In the genomic region with DNA sequence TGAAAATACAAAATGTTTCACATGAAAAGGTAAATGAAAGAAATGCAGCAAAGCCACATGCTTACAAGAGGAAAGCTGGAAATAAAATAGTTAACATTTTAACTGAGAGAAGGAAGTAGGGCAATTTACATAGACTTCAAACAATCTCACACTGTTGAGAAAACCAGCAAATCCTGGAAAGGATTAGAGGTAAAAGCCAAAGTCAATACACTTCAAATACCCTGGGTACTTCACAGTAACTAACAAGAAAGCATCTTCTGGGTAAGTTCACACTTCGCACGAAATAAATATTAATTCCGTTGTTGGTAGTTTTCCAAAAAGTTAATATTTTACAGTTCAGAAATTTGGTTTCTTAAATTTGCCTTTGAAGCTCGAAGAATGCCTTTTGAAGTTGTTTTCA, we compare ENCODE assay signal across 25 cellular contexts. TPM values are rescaled to one million over a fixed set of nuclear protein-coding genes. Genes with fewer than 3 reads are reported as not detected.
"Had no signal": no experiment of that assay in that cellular context is flagged by ENCODE, and none has a peak within 500 bp of the region (broad histone marks: within the 10 kb centered on the region; RNA-seq: fewer than 3 reads in every experiment).

No MANE protein-coding gene starts in this region.

- H3K27ac Mint-ChIP-seq: activated naive CD4-positive, alpha-beta T cell treated with anti-CD3 and anti-CD28 coated beads for 36 hours; activated naive CD8-positive, alpha-beta T cell treated with anti-CD3 and anti-CD28 coated beads, Interleukin-2, amount 50 U/mL, for 24 hours; activated T-helper 2 cell treated with anti-CD3 and anti-CD28 coated beads, Interferon-gamma antibody, Interleukin-2, Interleukin-4, amounts not matched to agents 10 μg/mL and 5 μg/mL and 100 μg/mL, durations not matched to agents 14 hours and 24 hours and 36 hours; dendritic cell treated with granulocyte-macrophage colony-stimulating factor and Interleukin-4, amounts not matched to agents 40 ng/mL and 50 ng/mL, for 4 days; effector memory CD8-positive, alpha-beta T cell; nephron had no signal

- H3K9me3 ChIP-seq: breast epithelium, tibial nerve had no signal

- H3K4me3 ChIP-seq: breast epithelium, tibial nerve had no signal

- H3K27me3 ChIP-seq: breast epithelium, tibial nerve had no signal

- H3K9me3 Mint-ChIP-seq: activated naive CD4-positive, alpha-beta T cell treated with anti-CD3 and anti-CD28 coated beads for 36 hours; activated naive CD8-positive, alpha-beta T cell treated with anti-CD3 and anti-CD28 coated beads, Interleukin-2, amount 50 U/mL, for 24 hours; activated T-helper 2 cell treated with anti-CD3 and anti-CD28 coated beads, Interferon-gamma antibody, Interleukin-2, Interleukin-4, amounts not matched to agents 10 μg/mL and 5 μg/mL and 100 μg/mL, durations not matched to agents 14 hours and 24 hours and 36 hours; dendritic cell treated with granulocyte-macrophage colony-stimulating factor and Interleukin-4, amounts not matched to agents 40 ng/mL and 50 ng/mL, for 4 days; effector memory CD8-positive, alpha-beta T cell; nephron had no signal

- H3K4me1 ChIP-seq: breast epithelium had no signal

- DNase-seq: activated CD4-positive, alpha-beta T cell treated with anti-CD3 and anti-CD28 coated beads, Interleukin-2, amount 50 U/mL, for 4 hours; activated CD4-positive, CD25-positive, alpha-beta regulatory T cell treated with anti-CD3 and anti-CD28 coated beads, Interleukin-2, amount 50 U/mL, for 72 hours; activated naive CD4-positive, alpha-beta T cell treated with anti-CD3 and anti-CD28 coated beads for 36 hours; activated naive CD8-positive, alpha-beta T cell treated with anti-CD3 and anti-CD28 coated beads, Interleukin-2, amount 50 U/mL, for 24 hours; activated T-cell treated with anti-CD3 and anti-CD28 coated beads for 4 hours; aorta; cerebellar nuclear complex; effector memory CD8-positive, alpha-beta T cell; foreskin melanocyte; kidney glomerular epithelial cell; nucleus accumbens; posterior cingulate gyrus; stimulated activated CD4-positive, alpha-beta T cell treated with anti-CD3 and anti-CD28 coated beads, Interleukin-15, amount 100 ng/mL, for 24 hours; stimulated activated CD4-positive, alpha-beta T cell treated with anti-CD3 and anti-CD28 coated beads, Interleukin-4, amount 100 ng/mL, for 24 hours; stimulated activated naive CD4-positive, alpha-beta T cell; substantia nigra; T-helper 9 cell had no signal

- H3K36me3 ChIP-seq: breast epithelium, tibial nerve had no signal

- H3K4me3 Mint-ChIP-seq: activated naive CD4-positive, alpha-beta T cell treated with anti-CD3 and anti-CD28 coated beads for 36 hours; activated naive CD8-positive, alpha-beta T cell treated with anti-CD3 and anti-CD28 coated beads, Interleukin-2, amount 50 U/mL, for 24 hours; dendritic cell treated with granulocyte-macrophage colony-stimulating factor and Interleukin-4, amounts not matched to agents 40 ng/mL and 50 ng/mL, for 4 days; effector memory CD8-positive, alpha-beta T cell had no signal

- ATAC-seq: activated naive CD8-positive, alpha-beta T cell treated with anti-CD3 and anti-CD28 coated beads, Interleukin-2, amount 50 U/mL, for 24 hours; effector memory CD8-positive, alpha-beta T cell had no signal

- H3K27ac ChIP-seq: breast epithelium, epithelial cell of prostate, tibial nerve had no signal

RNA-seq across cellular contexts. Expression of a gene that starts 3.5 kb away (rescaled TPM):
- total RNA-seq: activated naive CD4-positive, alpha-beta T cell treated with anti-CD3 and anti-CD28 coated beads for 36 hours; activated T-helper 2 cell treated with anti-CD3 and anti-CD28 coated beads, Interferon-gamma antibody, Interleukin-2, Interleukin-4, amounts not matched to agents 10 μg/mL and 5 μg/mL and 100 μg/mL, durations not matched to agents 14 hours and 24 hours and 36 hours; mesenteric fat pad had no signal
- polyA plus RNA-seq: fibroblast of lung had no signal

RNA-seq across cellular contexts. Expression of a gene that starts 50.0 kb away (rescaled TPM):
- total RNA-seq: mesenteric fat pad had no signal

RNA-seq across cellular contexts. Expression of a gene that starts 51.6 kb away (rescaled TPM):
- total RNA-seq: activated naive CD4-positive, alpha-beta T cell treated with anti-CD3 and anti-CD28 coated beads for 36 hours had no signal
- polyA plus RNA-seq: aorta, fibroblast of lung had no signal
